In genomic region chr17:75838410-75838809, GRCh38 we compare ENCODE assay signal across 18 cellular contexts. TPM values are rescaled to one million over a fixed set of nuclear protein-coding genes. Genes with fewer than 3 reads are reported as not detected.
DNase-seq lines count a peak whose midpoint lies in the region; ATAC-seq and TF ChIP-seq lines count a peak whose summit lies in the region.
"Had no signal": no experiment of that assay in that cellular context is flagged by ENCODE, and none has a peak within 500 bp of the region (broad histone marks: within the 10 kb centered on the region; RNA-seq: fewer than 3 reads in every experiment).

No MANE protein-coding gene starts in this region.

- H3K36me3 ChIP-seq in lower lobe of right lung: peaks cover 57% of the 10 kb centered on the region
- no peaks in the 10 kb centered on the region for H3K36me3 ChIP-seq in SK-N-SH (replicated peaks in 1 of 2; ENCODE audit: control insufficient read depth in 1 of 2, insufficient read depth in 2 of 2, low read length in 1 of 2)

- no peak for TF ChIP-seq RAD21 in SK-N-SH (IDR thresholded peaks at IDR 0.05; ENCODE audit: low read length)

- no peak for ATAC-seq in activated T-cell treated with anti-CD3 and anti-CD28 coated beads, Interleukin-2, amount 50 U/mL, for 72 hours (replicated peaks in 1 of 2)
- no peak for ATAC-seq in stimulated activated naive CD8-positive, alpha-beta T cell treated with anti-CD3 and anti-CD28 coated beads, Interleukin-15, Interleukin-2, amounts not matched to agents 100 U/mL and 50 U/mL, for 24 hours
- ATAC-seq in lower lobe of right lung: peak; percentile 50 to 55
- ATAC-seq in sciatic nerve: no peak
- ATAC-seq: GM12878 had no signal

- CTCF ChIA-PET in SK-N-SH (lab: Yijun Ruan, JAX): interaction anchor here (16.1 to 16.5 kb wide), 2 partner anchors 5 to 6 kb away, joined by 326 read pairs; partner anchors contain the start of gene UNC13D

- no peak for DNase-seq in activated T-cell treated with anti-CD3 and anti-CD28 coated beads, Interleukin-2, amount 50 U/mL, for 72 hours
- DNase-seq in activated T-cell treated with anti-CD3 and anti-CD28 coated beads, Interleukin-2, amount 50 U/mL, for 1 hour: no peak
- DNase-seq in stimulated activated naive CD8-positive, alpha-beta T cell treated with anti-CD3 and anti-CD28 coated beads, Interleukin-15, Interleukin-2, amounts not matched to agents 100 U/mL and 50 U/mL, for 24 hours: no peak
- DNase-seq in lower lobe of right lung (no peak), SK-N-SH (no peak), sciatic nerve (ENCODE audit: low spot score) (no peak), GM19240 (ENCODE audit: insufficient read length, low spot score) (no peak)
- DNase-seq: DMS 273 treated with DMSO at 0.1 percent for 48 hours; GDM1; GOT3; NCI-H1436; NCI-H2029 treated with DMSO at 0.1 percent for 48 hours; NCI-H2171 treated with DMSO at 0.1 percent for 48 hours; NCI-H446 treated with DMSO at 0.1 percent for 48 hours; NK-92 treated with Interleukin-12 subunit alpha and Interleukin-12 subunit beta, amount 100 ng/mL, for 24 hours had no signal

- no peak overlapping the region for H3K4me2 ChIP-seq in SK-N-SH
- H3K4me2 ChIP-seq: KMS-11 had no signal

- no peaks in the 10 kb centered on the region for H3K27me3 Mint-ChIP-seq in activated T-cell treated with anti-CD3 and anti-CD28 coated beads, Interleukin-2, amount 50 U/mL, for 72 hours (ENCODE audit: low read depth)
- H3K27me3 Mint-ChIP-seq in stimulated activated naive CD8-positive, alpha-beta T cell treated with anti-CD3 and anti-CD28 coated beads, Interleukin-15, Interleukin-2, amounts not matched to agents 100 ng/mL and 50 ng/mL, for 24 hours: no peaks in the 10 kb centered on the region

- H3K36me3 Mint-ChIP-seq in activated T-cell treated with anti-CD3 and anti-CD28 coated beads, Interleukin-2, amount 50 U/mL, for 72 hours (ENCODE audit: insufficient read depth in 2 of 2): peaks cover 0 to 7% of the 10 kb centered on the region in 2 donors
- H3K36me3 Mint-ChIP-seq in stimulated activated naive CD8-positive, alpha-beta T cell treated with anti-CD3 and anti-CD28 coated beads, Interleukin-15, Interleukin-2, amounts not matched to agents 100 ng/mL and 50 ng/mL, for 24 hours (ENCODE audit: low read depth): peaks cover 34% of the 10 kb centered on the region

- TF ChIP-seq EP300 in SK-N-SH (IDR thresholded peaks at IDR 0.05; ENCODE audit: borderline replicate concordance in 1 of 2, low read depth in 1 of 2, low read length in 1 of 2): no peak

- H3K4me3 ChIP-seq in lower lobe of right lung: no peak overlapping the region
- no peak overlapping the region for H3K4me3 ChIP-seq in SK-N-SH (ENCODE audit: low read depth in 2 of 2, low read length in 1 of 2)
- H3K4me3 ChIP-seq: GM12878 had no signal

- no peaks in the 10 kb centered on the region for H3F3A ChIP-seq in SK-N-SH (replicated peaks; ENCODE audit: insufficient read depth)

- peaks cover 19% of the 10 kb centered on the region for H3K4me1 Mint-ChIP-seq in activated T-cell treated with anti-CD3 and anti-CD28 coated beads, Interleukin-2, amount 50 U/mL, for 72 hours (ENCODE audit: low read depth)
- H3K4me1 Mint-ChIP-seq in stimulated activated naive CD8-positive, alpha-beta T cell treated with anti-CD3 and anti-CD28 coated beads, Interleukin-15, Interleukin-2, amounts not matched to agents 100 ng/mL and 50 ng/mL, for 24 hours (ENCODE audit: low read depth): peaks cover 22% of the 10 kb centered on the region

- TF ChIP-seq CTCF in lower lobe of right lung (IDR thresholded peaks at IDR 0.05) (no peak), SK-N-SH (IDR thresholded peaks at IDR 0.05) (no peak)

- H3K4me3 Mint-ChIP-seq in activated T-cell treated with anti-CD3 and anti-CD28 coated beads, Interleukin-2, amount 50 U/mL, for 72 hours: no peak overlapping the region
- H3K4me3 Mint-ChIP-seq in stimulated activated naive CD8-positive, alpha-beta T cell treated with anti-CD3 and anti-CD28 coated beads, Interleukin-15, Interleukin-2, amounts not matched to agents 100 ng/mL and 50 ng/mL, for 24 hours: no peak overlapping the region

- POLR2A ChIA-PET in SK-N-SH (lab: Yijun Ruan, JAX): interaction anchor here (1.1 kb wide), 1 partner anchor 17 kb away, joined by 4 read pairs; the partner anchor contains the start of gene WBP2

- H3K27me3 ChIP-seq in lower lobe of right lung (ENCODE audit: low read depth) (no peaks in the 10 kb centered on the region), SK-N-SH (ENCODE audit: insufficient read depth) (no peaks in the 10 kb centered on the region)

- WGBS in SK-N-SH (ENCODE audit: low lambda C conversion rate): 96% methylated on average over 15 of the region's 15 CpGs

- peak overlapping the region; percentile 73 for H3K27ac Mint-ChIP-seq in activated T-cell treated with anti-CD3 and anti-CD28 coated beads, Interleukin-2, amount 50 U/mL, for 72 hours
- H3K27ac Mint-ChIP-seq in stimulated activated naive CD8-positive, alpha-beta T cell treated with anti-CD3 and anti-CD28 coated beads, Interleukin-15, Interleukin-2, amounts not matched to agents 100 ng/mL and 50 ng/mL, for 24 hours: peak overlapping the region; percentile 45

- no peaks in the 10 kb centered on the region for H3K9me3 Mint-ChIP-seq in activated T-cell treated with anti-CD3 and anti-CD28 coated beads, Interleukin-2, amount 50 U/mL, for 72 hours
- no peaks in the 10 kb centered on the region for H3K9me3 Mint-ChIP-seq in stimulated activated naive CD8-positive, alpha-beta T cell treated with anti-CD3 and anti-CD28 coated beads, Interleukin-15, Interleukin-2, amounts not matched to agents 100 ng/mL and 50 ng/mL, for 24 hours

- H3K9me2 ChIP-seq in SK-N-SH: no peaks in the 10 kb centered on the region

- intact Hi-C loops in lower lobe of right lung (cut with DNase I): no loop called here
- intact Hi-C loops in sciatic nerve (cut with DNase I): no loop called here

- H3K9me3 ChIP-seq in lower lobe of right lung: no peaks in the 10 kb centered on the region
- H3K9me3 ChIP-seq in SK-N-SH: no peaks in the 10 kb centered on the region

- H3K9ac ChIP-seq in SK-N-SH: no peak overlapping the region
- H3K9ac ChIP-seq: KMS-11 had no signal

- H3K79me2 ChIP-seq in SK-N-SH (ENCODE audit: insufficient read depth): no peaks in the 10 kb centered on the region

- no peak overlapping the region for H2AFZ ChIP-seq in SK-N-SH (ENCODE audit: low read depth)

- H3K27ac ChIP-seq in lower lobe of right lung: no peak overlapping the region
- no peak overlapping the region for H3K27ac ChIP-seq in SK-N-SH (ENCODE audit: low read depth in 2 of 2, low read length in 1 of 2)
- H3K27ac ChIP-seq: KMS-11 had no signal

- H3K4me1 ChIP-seq in lower lobe of right lung (peaks cover 13% of the 10 kb centered on the region), SK-N-SH (ENCODE audit: control insufficient read depth in 1 of 2, insufficient read depth in 2 of 2, low read depth in 1 of 2, low read length in 1 of 2) (peaks cover 0 to 8% of the 10 kb centered on the region in 2 experiments; a peak in 1 of 4 replicates)

- no peaks in the 10 kb centered on the region for H4K20me1 ChIP-seq in SK-N-SH (ENCODE audit: insufficient read depth)

TF ChIP-seq in SK-N-SH, 30 proteins besides CTCF, POLR2A, EP300 and RAD21 (continues in another document):
- no peak for TF ChIP-seq USF2 (IDR thresholded peaks at IDR 0.05; ENCODE audit: borderline replicate concordance, low read depth, low read length)
- no peak for TF ChIP-seq MEF2A (IDR thresholded peaks at IDR 0.05; ENCODE audit: borderline replicate concordance, low read depth)
- no peak for TF ChIP-seq RFX5 (IDR thresholded peaks at IDR 0.05; ENCODE audit: low read length)
- TF ChIP-seq SMC3 (IDR thresholded peaks at IDR 0.05; ENCODE audit: low read depth, low read length): no peak

RNA-seq across cellular contexts. Expression of gene UNC13D, which starts 5.8 kb away (rescaled TPM):
- total RNA-seq in activated T-cell treated with anti-CD3 and anti-CD28 coated beads, Interleukin-2, amount 50 U/mL, for 72 hours: 10 to 100 TPM; 89.0 to 97.6 TPM
- total RNA-seq in lower lobe of right lung: 118 TPM
- polyA plus RNA-seq in SK-N-SH (2012; rRNA removed): 0.99 and 1.3 TPM in 2 replicates
- 0.41 and 1.2 TPM in 2 replicates for polyA plus RNA-seq in SK-N-SH (2012; cell fraction: cytosol; rRNA removed)
- polyA plus RNA-seq in SK-N-SH (2012; cell fraction: nucleus; rRNA removed): 6.5 and 8.9 TPM in 2 replicates
- 30.9 TPM for total RNA-seq in sciatic nerve

RNA-seq across cellular contexts. Expression of gene WBP2, which starts 16.7 kb away (rescaled TPM):
- 100 to 1,000 TPM in 1 of 2 donors, 10 to 100 TPM in 1; 90.2 to 109 TPM for total RNA-seq in activated T-cell treated with anti-CD3 and anti-CD28 coated beads, Interleukin-2, amount 50 U/mL, for 72 hours
- total RNA-seq in lower lobe of right lung (145 TPM), sciatic nerve (156 TPM)
- 49.7 and 55.8 TPM in 2 replicates for polyA plus RNA-seq in SK-N-SH (2012; rRNA removed)
- 31.9 and 42.5 TPM in 2 replicates for polyA plus RNA-seq in SK-N-SH (2012; cell fraction: cytosol; rRNA removed)
- 63.2 and 67.1 TPM in 2 replicates for polyA plus RNA-seq in SK-N-SH (2012; cell fraction: nucleus; rRNA removed)

RNA-seq across cellular contexts. Expression of gene TRIM47, which starts 40.0 kb away (rescaled TPM):
- 10 to 100 TPM; 16.5 to 24.1 TPM for total RNA-seq in activated T-cell treated with anti-CD3 and anti-CD28 coated beads, Interleukin-2, amount 50 U/mL, for 72 hours
- 21.0 TPM for total RNA-seq in lower lobe of right lung
- 3.1 and 5.1 TPM in 2 replicates for polyA plus RNA-seq in SK-N-SH (2012; rRNA removed)
- polyA plus RNA-seq in SK-N-SH (2012; cell fraction: cytosol; rRNA removed): 1.9 and 2.7 TPM in 2 replicates
- polyA plus RNA-seq in SK-N-SH (2012; cell fraction: nucleus; rRNA removed): 6.9 and 7.6 TPM in 2 replicates
- total RNA-seq in sciatic nerve: 50.7 TPM

RNA-seq across cellular contexts. Expression of gene UNK, which starts 53.8 kb away (rescaled TPM):
- 10 to 100 TPM; 20.7 to 22.6 TPM for total RNA-seq in activated T-cell treated with anti-CD3 and anti-CD28 coated beads, Interleukin-2, amount 50 U/mL, for 72 hours
- 31.1 TPM for total RNA-seq in lower lobe of right lung
- polyA plus RNA-seq in SK-N-SH (2012; rRNA removed): 19.9 and 24.8 TPM in 2 replicates
- polyA plus RNA-seq in SK-N-SH (2012; cell fraction: cytosol; rRNA removed): 22.1 and 26.9 TPM in 2 replicates
- polyA plus RNA-seq in SK-N-SH (2012; cell fraction: nucleus; rRNA removed): 54.0 and 54.3 TPM in 2 replicates
- 41.4 TPM for total RNA-seq in sciatic nerve

RNA-seq across cellular contexts. Expression of gene TRIM65, which starts 58.3 kb away (rescaled TPM):
- 10 to 100 TPM; 24.0 to 30.7 TPM for total RNA-seq in activated T-cell treated with anti-CD3 and anti-CD28 coated beads, Interleukin-2, amount 50 U/mL, for 72 hours
- total RNA-seq in lower lobe of right lung: 32.4 TPM
- 13.1 and 18.1 TPM in 2 replicates for polyA plus RNA-seq in SK-N-SH (2012; rRNA removed)
- polyA plus RNA-seq in SK-N-SH (2012; cell fraction: cytosol; rRNA removed): 7.7 and 11.7 TPM in 2 replicates
- polyA plus RNA-seq in SK-N-SH (2012; cell fraction: nucleus; rRNA removed): 21.5 and 24.6 TPM in 2 replicates
- total RNA-seq in sciatic nerve: 24.7 TPM

Comparison
In these comparisons a context has a peak if more than half of its experiments do, and no peak if none do; other contexts are left out.
1. ATAC-seq: peak in lower lobe of right lung (2 of 2); none in activated T-cell treated with anti-CD3 and anti-CD28 coated beads, Interleukin-2, amount 50 U/mL, for 72 hours (0 of 2), stimulated activated naive CD8-positive, alpha-beta T cell treated with anti-CD3 and anti-CD28 coated beads, Interleukin-15, Interleukin-2, amounts not matched to agents 100 U/mL and 50 U/mL, for 24 hours (single experiment) and sciatic nerve (single experiment).